In the genomic region with DNA sequence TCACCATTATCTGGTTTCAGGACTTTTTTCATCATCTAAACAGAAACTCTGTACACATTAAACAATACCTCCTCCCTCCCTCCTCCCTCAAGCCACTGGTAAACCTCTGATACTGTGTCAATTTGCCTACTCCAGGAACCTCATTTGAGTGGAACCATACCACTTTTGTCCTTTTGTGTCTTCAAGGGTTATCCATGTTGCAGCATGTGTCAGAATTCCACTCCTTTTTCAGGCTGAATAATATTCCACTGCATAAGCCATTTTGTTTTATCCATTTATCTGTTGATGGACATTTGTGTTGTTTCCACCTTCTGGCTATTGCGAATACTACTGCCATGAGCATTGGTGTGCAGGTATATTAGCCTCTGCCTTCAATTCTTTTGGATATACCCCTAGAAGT, we compare ENCODE assay signal across 9 cellular contexts.
"Had no signal": no experiment of that assay in that cellular context is flagged by ENCODE, and none has a peak within 500 bp of the region (broad histone marks: within the 10 kb centered on the region; RNA-seq: fewer than 3 reads in every experiment).

No MANE protein-coding gene starts in this region.

- H3K27ac ChIP-seq: VCaP, WERI-Rb-1 had no signal

- ATAC-seq: activated CD4-positive, alpha-beta T cell treated with anti-CD3 and anti-CD28 coated beads for 36 hours; activated CD4-positive, CD25-positive, alpha-beta regulatory T cell treated with anti-CD3 and anti-CD28 coated beads, Interleukin-2, amount 50 U/mL, for 24 hours; activated CD8-positive, alpha-beta memory T cell treated with anti-CD3 and anti-CD28 coated beads, Interleukin-2, amount 10 ng/mL, durations not matched to agents 7 days and 5 days; activated CD8-positive, alpha-beta T cell treated with anti-CD3 and anti-CD28 coated beads for 36 hours; activated CD8-positive, alpha-beta T cell treated with anti-CD3 and anti-CD28 coated beads, Interleukin-2, amount 10 ng/mL, durations not matched to agents 7 days and 5 days; T-helper 17 cell; WTC11 had no signal
